Comparison of ENCODE assay signal across 11 cellular contexts in the genomic region with DNA sequence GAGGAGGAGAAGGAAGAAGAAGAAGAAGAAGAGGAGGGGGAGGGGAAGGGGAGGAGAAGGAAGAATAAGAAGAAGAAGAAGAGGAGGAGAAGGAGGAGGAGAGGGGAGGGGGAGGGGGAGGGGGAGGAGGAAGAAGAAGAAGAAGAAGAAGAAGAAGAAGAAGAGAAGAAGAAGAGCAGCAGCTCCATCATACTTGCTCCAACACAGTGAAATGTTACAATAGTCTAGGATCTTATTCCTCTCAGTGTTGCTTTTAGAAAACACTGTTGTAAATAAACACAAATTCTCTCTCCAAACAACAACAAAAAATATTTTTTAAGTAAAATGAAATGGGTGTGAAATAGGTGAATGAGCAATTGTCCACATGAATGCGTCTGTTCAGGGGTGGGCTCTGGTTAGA.
"Had no signal": no experiment of that assay in that cellular context is flagged by ENCODE, and none has a peak within 500 bp of the region (broad histone marks: within the 10 kb centered on the region; RNA-seq: fewer than 3 reads in every experiment).

No MANE protein-coding gene starts in this region.

- H3K4me3 ChIP-seq: GM23248, GM23338, HAP-1 had no signal

- FAIRE-seq: H1, H54 had no signal

- ATAC-seq: GM23338, HCT116 had no signal

- H3K4me1 ChIP-seq: HAP-1 had no signal

- H3K9me3 ChIP-seq: HAP-1 had no signal

- H3K9ac ChIP-seq: GM23248 had no signal

- DNase-seq: GM23248, GOT3, H7, H9, HCEC 1CT, HFFc6 had no signal

- H2AFZ ChIP-seq: GM23248, GM23338 had no signal

- H3K36me3 ChIP-seq: HAP-1 had no signal

- H3K4me2 ChIP-seq: GM23338 had no signal

- H3K27ac ChIP-seq: GM23248 had no signal
